In the genomic region with DNA sequence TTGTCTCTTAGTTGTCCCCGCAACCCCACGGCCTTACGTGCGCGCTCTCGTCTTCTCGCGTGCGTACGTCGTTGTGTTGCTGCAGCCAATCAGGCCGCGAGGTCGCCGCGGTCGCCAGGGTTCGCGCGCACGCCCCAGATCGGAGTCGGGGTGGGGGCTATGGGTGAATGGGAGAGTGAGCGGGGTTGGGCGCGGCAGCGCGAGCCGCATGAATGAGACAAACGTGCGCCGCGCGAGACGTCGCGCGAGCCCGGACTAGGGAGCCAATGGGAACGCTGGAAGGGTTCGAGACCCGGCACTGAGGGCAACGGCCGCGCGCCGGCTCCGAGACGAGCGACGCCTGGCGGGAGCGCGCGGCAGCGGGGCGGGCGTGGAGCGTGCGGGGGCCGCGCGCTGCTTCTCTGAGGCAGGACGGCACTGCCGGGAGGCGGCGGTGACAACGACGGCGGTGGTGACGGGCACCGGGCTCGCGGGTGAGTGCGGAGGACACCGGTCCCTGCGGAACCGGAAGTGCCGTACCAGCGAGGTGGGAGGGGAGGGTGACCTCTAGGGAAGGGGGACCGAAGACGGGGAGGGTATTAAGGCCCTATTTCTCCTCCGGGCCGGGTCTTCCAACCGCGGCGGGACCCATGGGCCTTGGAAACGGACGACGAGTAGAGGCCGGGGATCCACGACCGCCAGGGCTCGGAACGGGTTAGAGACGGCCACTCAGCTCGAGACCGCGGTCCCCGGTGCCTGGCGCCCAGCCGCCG, we compare ENCODE assay signal across 1 cellular context.
TF ChIP-seq lines count a peak whose summit lies in the region.

Gene ZDHHC5 (plus strand): TSS at position 400 of the 752 bp plus-strand sequence. CDS start 4,977 bp downstream, outside the sequence.

TF ChIP-seq in HepG2, 621 proteins besides CTCF, POLR2A, EP300 and RAD21 (continued from another document and continues in another):
- TF ChIP-seq, protein P1, sequence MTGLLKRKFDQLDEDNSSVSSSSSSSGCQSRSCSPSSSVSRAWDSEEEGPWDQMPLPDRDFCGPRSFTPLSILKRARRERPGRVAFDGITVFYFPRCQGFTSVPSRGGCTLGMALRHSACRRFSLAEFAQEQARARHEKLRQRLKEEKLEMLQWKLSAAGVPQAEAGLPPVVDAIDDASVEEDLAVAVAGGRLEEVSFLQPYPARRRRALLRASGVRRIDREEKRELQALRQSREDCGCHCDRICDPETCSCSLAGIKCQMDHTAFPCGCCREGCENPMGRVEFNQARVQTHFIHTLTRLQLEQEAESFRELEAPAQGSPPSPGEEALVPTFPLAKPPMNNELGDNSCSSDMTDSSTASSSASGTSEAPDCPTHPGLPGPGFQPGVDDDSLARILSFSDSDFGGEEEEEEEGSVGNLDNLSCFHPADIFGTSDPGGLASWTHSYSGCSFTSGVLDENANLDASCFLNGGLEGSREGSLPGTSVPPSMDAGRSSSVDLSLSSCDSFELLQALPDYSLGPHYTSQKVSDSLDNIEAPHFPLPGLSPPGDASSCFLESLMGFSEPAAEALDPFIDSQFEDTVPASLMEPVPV (CRISPR knock-in tag; IDR thresholded peaks at IDR 0.05): no peak
- TF ChIP-seq ISX (CRISPR knock-in tag; conservative IDR thresholded peaks at IDR 0.05): no peak
- no peak for TF ChIP-seq AGO1 (IDR thresholded peaks at IDR 0.05; ENCODE audit: low read depth, low read length, poor library complexity, severe bottlenecking)
- no peak for TF ChIP-seq BRCA1 (CRISPR knock-in tag; IDR thresholded peaks at IDR 0.05)
- no peak for TF ChIP-seq TEF (CRISPR knock-in tag; IDR thresholded peaks at IDR 0.05)
- peak; percentile 39; the same call in 1 of the 2 replicates for TF ChIP-seq ZNF101 (CRISPR knock-in tag; IDR thresholded peaks at IDR 0.05; ENCODE audit: borderline replicate concordance, low read depth)
- TF ChIP-seq FOXM1 (CRISPR knock-in tag; IDR thresholded peaks at IDR 0.05): no peak
- no peak; the same call in 1 of the 2 replicates for TF ChIP-seq ZSCAN25 (CRISPR knock-in tag; IDR thresholded peaks at IDR 0.05)
- TF ChIP-seq, protein P2, sequence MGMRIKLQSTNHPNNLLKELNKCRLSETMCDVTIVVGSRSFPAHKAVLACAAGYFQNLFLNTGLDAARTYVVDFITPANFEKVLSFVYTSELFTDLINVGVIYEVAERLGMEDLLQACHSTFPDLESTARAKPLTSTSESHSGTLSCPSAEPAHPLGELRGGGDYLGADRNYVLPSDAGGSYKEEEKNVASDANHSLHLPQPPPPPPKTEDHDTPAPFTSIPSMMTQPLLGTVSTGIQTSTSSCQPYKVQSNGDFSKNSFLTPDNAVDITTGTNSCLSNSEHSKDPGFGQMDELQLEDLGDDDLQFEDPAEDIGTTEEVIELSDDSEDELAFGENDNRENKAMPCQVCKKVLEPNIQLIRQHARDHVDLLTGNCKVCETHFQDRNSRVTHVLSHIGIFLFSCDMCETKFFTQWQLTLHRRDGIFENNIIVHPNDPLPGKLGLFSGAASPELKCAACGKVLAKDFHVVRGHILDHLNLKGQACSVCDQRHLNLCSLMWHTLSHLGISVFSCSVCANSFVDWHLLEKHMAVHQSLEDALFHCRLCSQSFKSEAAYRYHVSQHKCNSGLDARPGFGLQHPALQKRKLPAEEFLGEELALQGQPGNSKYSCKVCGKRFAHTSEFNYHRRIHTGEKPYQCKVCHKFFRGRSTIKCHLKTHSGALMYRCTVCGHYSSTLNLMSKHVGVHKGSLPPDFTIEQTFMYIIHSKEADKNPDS (CRISPR knock-in tag; IDR thresholded peaks at IDR 0.05): no peak
- TF ChIP-seq KDM6A (CRISPR knock-in tag; IDR thresholded peaks at IDR 0.05; ENCODE audit: low read depth): no peak
- TF ChIP-seq ZNF629 (CRISPR knock-in tag; conservative IDR thresholded peaks at IDR 0.05): no peak
- TF ChIP-seq RXRA (CRISPR knock-in tag; IDR thresholded peaks at IDR 0.05): 0 out of 2 replicates have a peak, but pooled peaks have one; percentile 26
- TF ChIP-seq SRSF1 (optimal IDR thresholded peaks at IDR 0.05; ENCODE audit: low read depth, low read length): peak; percentile 76
- TF ChIP-seq, protein P3, sequence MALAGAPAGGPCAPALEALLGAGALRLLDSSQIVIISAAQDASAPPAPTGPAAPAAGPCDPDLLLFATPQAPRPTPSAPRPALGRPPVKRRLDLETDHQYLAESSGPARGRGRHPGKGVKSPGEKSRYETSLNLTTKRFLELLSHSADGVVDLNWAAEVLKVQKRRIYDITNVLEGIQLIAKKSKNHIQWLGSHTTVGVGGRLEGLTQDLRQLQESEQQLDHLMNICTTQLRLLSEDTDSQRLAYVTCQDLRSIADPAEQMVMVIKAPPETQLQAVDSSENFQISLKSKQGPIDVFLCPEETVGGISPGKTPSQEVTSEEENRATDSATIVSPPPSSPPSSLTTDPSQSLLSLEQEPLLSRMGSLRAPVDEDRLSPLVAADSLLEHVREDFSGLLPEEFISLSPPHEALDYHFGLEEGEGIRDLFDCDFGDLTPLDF (CRISPR knock-in tag; IDR thresholded peaks at IDR 0.05): peak; percentile 54; the same call in 1 of the 2 replicates
- TF ChIP-seq PHF5A (CRISPR knock-in tag; IDR thresholded peaks at IDR 0.05; ENCODE audit: low read depth, unreplicated experiment): no peak
- TF ChIP-seq, protein P4, sequence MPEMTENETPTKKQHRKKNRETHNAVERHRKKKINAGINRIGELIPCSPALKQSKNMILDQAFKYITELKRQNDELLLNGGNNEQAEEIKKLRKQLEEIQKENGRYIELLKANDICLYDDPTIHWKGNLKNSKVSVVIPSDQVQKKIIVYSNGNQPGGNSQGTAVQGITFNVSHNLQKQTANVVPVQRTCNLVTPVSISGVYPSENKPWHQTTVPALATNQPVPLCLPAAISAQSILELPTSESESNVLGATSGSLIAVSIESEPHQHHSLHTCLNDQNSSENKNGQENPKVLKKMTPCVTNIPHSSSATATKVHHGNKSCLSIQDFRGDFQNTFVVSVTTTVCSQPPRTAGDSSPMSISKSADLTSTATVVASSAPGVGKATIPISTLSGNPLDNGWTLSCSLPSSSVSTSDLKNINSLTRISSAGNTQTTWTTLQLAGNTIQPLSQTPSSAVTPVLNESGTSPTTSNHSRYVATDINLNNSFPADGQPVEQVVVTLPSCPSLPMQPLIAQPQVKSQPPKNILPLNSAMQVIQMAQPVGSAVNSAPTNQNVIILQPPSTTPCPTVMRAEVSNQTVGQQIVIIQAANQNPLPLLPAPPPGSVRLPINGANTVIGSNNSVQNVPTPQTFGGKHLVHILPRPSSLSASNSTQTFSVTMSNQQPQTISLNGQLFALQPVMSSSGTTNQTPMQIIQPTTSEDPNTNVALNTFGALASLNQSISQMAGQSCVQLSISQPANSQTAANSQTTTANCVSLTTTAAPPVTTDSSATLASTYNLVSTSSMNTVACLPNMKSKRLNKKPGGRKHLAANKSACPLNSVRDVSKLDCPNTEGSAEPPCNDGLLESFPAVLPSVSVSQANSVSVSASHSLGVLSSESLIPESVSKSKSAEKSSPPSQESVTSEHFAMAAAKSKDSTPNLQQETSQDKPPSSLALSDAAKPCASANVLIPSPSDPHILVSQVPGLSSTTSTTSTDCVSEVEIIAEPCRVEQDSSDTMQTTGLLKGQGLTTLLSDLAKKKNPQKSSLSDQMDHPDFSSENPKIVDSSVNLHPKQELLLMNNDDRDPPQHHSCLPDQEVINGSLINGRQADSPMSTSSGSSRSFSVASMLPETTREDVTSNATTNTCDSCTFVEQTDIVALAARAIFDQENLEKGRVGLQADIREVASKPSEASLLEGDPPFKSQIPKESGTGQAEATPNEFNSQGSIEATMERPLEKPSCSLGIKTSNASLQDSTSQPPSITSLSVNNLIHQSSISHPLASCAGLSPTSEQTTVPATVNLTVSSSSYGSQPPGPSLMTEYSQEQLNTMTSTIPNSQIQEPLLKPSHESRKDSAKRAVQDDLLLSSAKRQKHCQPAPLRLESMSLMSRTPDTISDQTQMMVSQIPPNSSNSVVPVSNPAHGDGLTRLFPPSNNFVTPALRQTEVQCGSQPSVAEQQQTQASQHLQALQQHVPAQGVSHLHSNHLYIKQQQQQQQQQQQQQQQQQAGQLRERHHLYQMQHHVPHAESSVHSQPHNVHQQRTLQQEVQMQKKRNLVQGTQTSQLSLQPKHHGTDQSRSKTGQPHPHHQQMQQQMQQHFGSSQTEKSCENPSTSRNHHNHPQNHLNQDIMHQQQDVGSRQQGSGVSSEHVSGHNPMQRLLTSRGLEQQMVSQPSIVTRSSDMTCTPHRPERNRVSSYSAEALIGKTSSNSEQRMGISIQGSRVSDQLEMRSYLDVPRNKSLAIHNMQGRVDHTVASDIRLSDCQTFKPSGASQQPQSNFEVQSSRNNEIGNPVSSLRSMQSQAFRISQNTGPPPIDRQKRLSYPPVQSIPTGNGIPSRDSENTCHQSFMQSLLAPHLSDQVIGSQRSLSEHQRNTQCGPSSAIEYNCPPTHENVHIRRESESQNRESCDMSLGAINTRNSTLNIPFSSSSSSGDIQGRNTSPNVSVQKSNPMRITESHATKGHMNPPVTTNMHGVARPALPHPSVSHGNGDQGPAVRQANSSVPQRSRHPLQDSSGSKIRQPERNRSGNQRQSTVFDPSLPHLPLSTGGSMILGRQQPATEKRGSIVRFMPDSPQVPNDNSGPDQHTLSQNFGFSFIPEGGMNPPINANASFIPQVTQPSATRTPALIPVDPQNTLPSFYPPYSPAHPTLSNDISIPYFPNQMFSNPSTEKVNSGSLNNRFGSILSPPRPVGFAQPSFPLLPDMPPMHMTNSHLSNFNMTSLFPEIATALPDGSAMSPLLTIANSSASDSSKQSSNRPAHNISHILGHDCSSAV (CRISPR knock-in tag; IDR thresholded peaks at IDR 0.05; ENCODE audit: borderline replicate concordance): no peak
- TF ChIP-seq ZNF781 (CRISPR knock-in tag; IDR thresholded peaks at IDR 0.05; ENCODE audit: borderline replicate concordance, not compliant biosample characterization): no peak
- TF ChIP-seq ATRX (CRISPR knock-in tag; IDR thresholded peaks at IDR 0.05; ENCODE audit: borderline replicate concordance): no peak
- TF ChIP-seq MEF2D (CRISPR knock-in tag; IDR thresholded peaks at IDR 0.05): 0 out of 2 replicates have a peak, but pooled peaks have one; percentile 5
- TF ChIP-seq TCF7L2 (IDR thresholded peaks at IDR 0.05; ENCODE audit: low read depth, low read length): no peak
- TF ChIP-seq, protein P5, sequence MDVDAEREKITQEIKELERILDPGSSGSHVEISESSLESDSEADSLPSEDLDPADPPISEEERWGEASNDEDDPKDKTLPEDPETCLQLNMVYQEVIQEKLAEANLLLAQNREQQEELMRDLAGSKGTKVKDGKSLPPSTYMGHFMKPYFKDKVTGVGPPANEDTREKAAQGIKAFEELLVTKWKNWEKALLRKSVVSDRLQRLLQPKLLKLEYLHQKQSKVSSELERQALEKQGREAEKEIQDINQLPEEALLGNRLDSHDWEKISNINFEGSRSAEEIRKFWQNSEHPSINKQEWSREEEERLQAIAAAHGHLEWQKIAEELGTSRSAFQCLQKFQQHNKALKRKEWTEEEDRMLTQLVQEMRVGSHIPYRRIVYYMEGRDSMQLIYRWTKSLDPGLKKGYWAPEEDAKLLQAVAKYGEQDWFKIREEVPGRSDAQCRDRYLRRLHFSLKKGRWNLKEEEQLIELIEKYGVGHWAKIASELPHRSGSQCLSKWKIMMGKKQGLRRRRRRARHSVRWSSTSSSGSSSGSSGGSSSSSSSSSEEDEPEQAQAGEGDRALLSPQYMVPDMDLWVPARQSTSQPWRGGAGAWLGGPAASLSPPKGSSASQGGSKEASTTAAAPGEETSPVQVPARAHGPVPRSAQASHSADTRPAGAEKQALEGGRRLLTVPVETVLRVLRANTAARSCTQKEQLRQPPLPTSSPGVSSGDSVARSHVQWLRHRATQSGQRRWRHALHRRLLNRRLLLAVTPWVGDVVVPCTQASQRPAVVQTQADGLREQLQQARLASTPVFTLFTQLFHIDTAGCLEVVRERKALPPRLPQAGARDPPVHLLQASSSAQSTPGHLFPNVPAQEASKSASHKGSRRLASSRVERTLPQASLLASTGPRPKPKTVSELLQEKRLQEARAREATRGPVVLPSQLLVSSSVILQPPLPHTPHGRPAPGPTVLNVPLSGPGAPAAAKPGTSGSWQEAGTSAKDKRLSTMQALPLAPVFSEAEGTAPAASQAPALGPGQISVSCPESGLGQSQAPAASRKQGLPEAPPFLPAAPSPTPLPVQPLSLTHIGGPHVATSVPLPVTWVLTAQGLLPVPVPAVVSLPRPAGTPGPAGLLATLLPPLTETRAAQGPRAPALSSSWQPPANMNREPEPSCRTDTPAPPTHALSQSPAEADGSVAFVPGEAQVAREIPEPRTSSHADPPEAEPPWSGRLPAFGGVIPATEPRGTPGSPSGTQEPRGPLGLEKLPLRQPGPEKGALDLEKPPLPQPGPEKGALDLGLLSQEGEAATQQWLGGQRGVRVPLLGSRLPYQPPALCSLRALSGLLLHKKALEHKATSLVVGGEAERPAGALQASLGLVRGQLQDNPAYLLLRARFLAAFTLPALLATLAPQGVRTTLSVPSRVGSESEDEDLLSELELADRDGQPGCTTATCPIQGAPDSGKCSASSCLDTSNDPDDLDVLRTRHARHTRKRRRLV (CRISPR knock-in tag; IDR thresholded peaks at IDR 0.05): 0 out of 2 replicates have a peak, but pooled peaks have one; percentile 18
- TF ChIP-seq TCF7 (IDR thresholded peaks at IDR 0.05; ENCODE audit: low read depth): no peak
- no peak for TF ChIP-seq ZNF205 (CRISPR knock-in tag; IDR thresholded peaks at IDR 0.05)
- peak; percentile 84 for TF ChIP-seq ARID4A (CRISPR knock-in tag; IDR thresholded peaks at IDR 0.05; ENCODE audit: borderline replicate concordance)
